Comparison of ENCODE assay signal across 1 cellular context in the genomic region with DNA sequence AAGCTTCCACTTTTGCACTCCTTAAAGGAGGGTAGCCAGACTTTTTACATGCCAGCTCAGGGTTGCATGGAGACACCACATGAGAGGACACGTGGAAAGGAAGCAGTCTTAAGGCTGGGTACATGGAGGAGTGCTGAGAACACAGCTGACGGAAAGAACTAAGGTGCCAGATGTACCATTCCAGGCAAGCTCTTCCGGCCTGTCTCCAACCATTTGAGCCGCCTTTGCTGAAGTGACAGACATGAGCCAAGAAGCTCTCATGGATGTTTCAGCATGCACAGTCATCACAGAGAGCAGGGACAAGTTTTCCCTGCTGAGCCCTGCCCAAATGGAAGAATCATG.
TF ChIP-seq lines count a peak whose summit lies in the region.

No MANE protein-coding gene starts in this region.

TF ChIP-seq in H1, 55 proteins besides CTCF, POLR2A, EP300 and RAD21:
- TF ChIP-seq JUN (IDR thresholded peaks at IDR 0.05; ENCODE audit: low read depth, low read length), result no peak
- no peak for TF ChIP-seq CHD1 (IDR thresholded peaks at IDR 0.05; ENCODE audit: low read depth, low read length)
- no peak for TF ChIP-seq ZNF274 (IDR thresholded peaks at IDR 0.05; ENCODE audit: borderline replicate concordance, extremely low read depth, low read length)
- TF ChIP-seq YY1 (IDR thresholded peaks at IDR 0.05; ENCODE audit: low read depth, low read length), result no peak
- TF ChIP-seq CBX8 (IDR thresholded peaks at IDR 0.05; ENCODE audit: borderline replicate concordance, low read depth, low read length), result no peak
- no peak for TF ChIP-seq BACH1 (IDR thresholded peaks at IDR 0.05; ENCODE audit: low read length)
- TF ChIP-seq TBP (IDR thresholded peaks at IDR 0.05; ENCODE audit: low read depth, low read length), result no peak
- TF ChIP-seq CTBP2 (IDR thresholded peaks at IDR 0.05; ENCODE audit: borderline replicate concordance, insufficient read depth, insufficient read length, low read length), result no peak
TF ChIP-seq in H1: peak in this region for 0.
